8 cellular contexts compared by ENCODE assay signal in genomic region chr10:101429423-101429822, GRCh38.
"Had no signal": no experiment of that assay in that cellular context is flagged by ENCODE, and none has a peak within 500 bp of the region (broad histone marks: within the 10 kb centered on the region; RNA-seq: fewer than 3 reads in every experiment).

No MANE protein-coding gene starts in this region.

- H3K36me3 ChIP-seq: HAP-1 had no signal

- H3K4me3 ChIP-seq: GM23248, GM23338, HAP-1 had no signal

- H3K9me3 ChIP-seq: HAP-1 had no signal

- H3K4me1 ChIP-seq: HAP-1 had no signal

- H3K27ac ChIP-seq: GM23248 had no signal

- DNase-seq: GM23248, GOT3, H7, H9, HCEC 1CT, HFFc6 had no signal
